In genomic region chr19:14496849-14497346, GRCh38 we compare ENCODE assay signal across 8 cellular contexts. TPM values are rescaled to one million over a fixed set of nuclear protein-coding genes. Genes with fewer than 3 reads are reported as not detected.
A peak's percentile ranks its signal among the peaks of the same experiment; 100 is the strongest.
DNase-seq lines count a peak whose midpoint lies in the region; ATAC-seq, FAIRE-seq and TF ChIP-seq lines count a peak whose summit lies in the region.

No MANE protein-coding gene starts in this region.

- peaks cover 19% of the 10 kb centered on the region for H3K4me1 ChIP-seq in CD8-positive, alpha-beta T cell (ENCODE audit: insufficient read depth, low read length)
- H3K4me1 ChIP-seq in PC-3 (ENCODE audit: insufficient read depth, low read length) (peaks cover 24% of the 10 kb centered on the region), endothelial cell of umbilical vein (ENCODE audit: control insufficient read depth, extremely low read depth, insufficient read depth, low read length) (peaks cover 23% of the 10 kb centered on the region), neural progenitor cell (peaks cover 10% of the 10 kb centered on the region)

- dilution Hi-C loops in endothelial cell of umbilical vein (cut with MboI; ENCODE audit: extremely low pct_ligation_motif_present, low sequenced_read_pairs): no loop called here

- H3K4me3 Mint-ChIP-seq in CD8-positive, alpha-beta T cell: peak overlapping the region; percentile 78
- peak overlapping the region; percentile 81 for H3K4me3 Mint-ChIP-seq in neural progenitor cell

- H2AFZ ChIP-seq in PC-3 (ENCODE audit: low read length) (peak overlapping the region; percentile 75), endothelial cell of umbilical vein (ENCODE audit: low read depth, low read length) (peak overlapping the region; percentile 61), neural progenitor cell (replicated peaks) (peak overlapping the region; percentile 43)

- no peaks in the 10 kb centered on the region for H3K9me3 Mint-ChIP-seq in CD8-positive, alpha-beta T cell
- H3K9me3 Mint-ChIP-seq in neural progenitor cell: no peaks in the 10 kb centered on the region

- BruUV-seq in PC-3 (replicated peaks; lab: Mats Ljungman, UMichigan): TSS peak; percentile 90
- no TSS peak for BruUV-seq in endothelial cell of umbilical vein (replicated peaks; lab: Mats Ljungman, UMichigan)

- H3K27ac Mint-ChIP-seq in CD8-positive, alpha-beta T cell: peak overlapping the region; percentile 55
- H3K27ac Mint-ChIP-seq in neural progenitor cell: peak overlapping the region; percentile 18

- no peaks in the 10 kb centered on the region for H3K9me3 ChIP-seq in CD8-positive, alpha-beta T cell (ENCODE audit: low read length)
- H3K9me3 ChIP-seq in PC-3 (ENCODE audit: low read length) (no peaks in the 10 kb centered on the region), endothelial cell of umbilical vein (replicated peaks; ENCODE audit: control insufficient read depth, insufficient read depth, low read length) (no peaks in the 10 kb centered on the region), neural progenitor cell (ENCODE audit: low read depth) (no peaks in the 10 kb centered on the region)

- no peaks in the 10 kb centered on the region for H3K36me3 ChIP-seq in CD8-positive, alpha-beta T cell (ENCODE audit: insufficient read depth, low read length)
- H3K36me3 ChIP-seq in PC-3 (ENCODE audit: low read depth, low read length) (peaks cover 8% of the 10 kb centered on the region; the same call in 1 of the 2 replicates), endothelial cell of umbilical vein (ENCODE audit: control insufficient read depth in 2 of 2, extremely low read depth in 1 of 2, insufficient read depth in 2 of 2, low read length in 2 of 2) (peaks cover 0 to 2% of the 10 kb centered on the region in 2 experiments), neural progenitor cell (no peaks in the 10 kb centered on the region)

- H3K4me2 ChIP-seq in PC-3 (ENCODE audit: low read length): peak overlapping the region; percentile 77
- peak overlapping the region; percentile 6 for H3K4me2 ChIP-seq in endothelial cell of umbilical vein (ENCODE audit: insufficient read depth, low read length)
- H3K4me2 ChIP-seq in neural progenitor cell: peak overlapping the region; percentile 45

- ATAC-seq in CD8-positive, alpha-beta T cell: no peak
- ATAC-seq in PC-3 (peak; percentile 20), HG03457 (IDR thresholded peaks at IDR 0.05; ENCODE audit: unreplicated experiment) (no peak), HG03571 (IDR thresholded peaks at IDR 0.05; ENCODE audit: unreplicated experiment) (no peak)

- no peak for DNase-seq in CD8-positive, alpha-beta T cell
- DNase-seq in PC-3: no peak
- DNase-seq in endothelial cell of umbilical vein (ENCODE audit: low read depth, low spot score): no peak
- no peak for DNase-seq in neural progenitor cell (ENCODE audit: low spot score)
- no peak for DNase-seq in activated CD4-positive, CD25-positive, alpha-beta regulatory T cell treated with anti-CD3 and anti-CD28 coated beads, Interleukin-2, amount 50 U/mL, for 72 hours
- no peak for DNase-seq in EL

- H3K36me3 Mint-ChIP-seq in CD8-positive, alpha-beta T cell: peaks cover 11% of the 10 kb centered on the region
- H3K36me3 Mint-ChIP-seq in neural progenitor cell: peaks cover 5% of the 10 kb centered on the region

- CTCF ChIA-PET in CD8-positive, alpha-beta T cell (lab: Charles Lee): interaction anchor here (0.8 to 3.1 kb wide), 6 partner anchors 9 to 190 kb away, joined by 3 to 19 read pairs (median 5); no protein-coding TSS in a partner anchor
- CTCF ChIA-PET in PC-3 (lab: Charles Lee) (interaction anchor here (0.5 to 2.2 kb wide), 3 partner anchors 9 to 665 kb away, joined by 3 to 15 read pairs (median 4); no protein-coding TSS in a partner anchor), endothelial cell of umbilical vein (lab: Charles Lee) (interaction anchor here (0.7 to 2.9 kb wide), 10 partner anchors 9 to 30 kb away, joined by 3 to 13 read pairs (median 4); partner anchors contain the start of gene PTGER1)

- H3F3A ChIP-seq in PC-3 (ENCODE audit: low read length, unreplicated experiment): peaks cover 5% of the 10 kb centered on the region
- peaks cover 13% of the 10 kb centered on the region for H3F3A ChIP-seq in neural progenitor cell (ENCODE audit: low read depth)

- no peak overlapping the region for H3K4me3 ChIP-seq in CD8-positive, alpha-beta T cell (ENCODE audit: low read depth, low read length)
- peak overlapping the region; percentile 56 for H3K4me3 ChIP-seq in PC-3 (ENCODE audit: low read length)
- no peak overlapping the region for H3K4me3 ChIP-seq in endothelial cell of umbilical vein (replicated peaks in 1 of 3; ENCODE audit: insufficient read depth in 1 of 3, low read depth in 1 of 3, low read length in 3 of 3)
- H3K4me3 ChIP-seq in neural progenitor cell: peak overlapping the region; percentile 28

- H3K9ac ChIP-seq in PC-3 (ENCODE audit: low read length): peak overlapping the region; percentile 66
- H3K9ac ChIP-seq in endothelial cell of umbilical vein (replicated peaks; ENCODE audit: extremely low read depth, insufficient read depth, low read length): no peak overlapping the region
- H3K9ac ChIP-seq in neural progenitor cell: no peak overlapping the region

- FAIRE-seq in endothelial cell of umbilical vein (lab: Jason Lieb, UNC): peak; percentile 58

- no peak for TF ChIP-seq POLR2A in endothelial cell of umbilical vein (IDR thresholded peaks at IDR 0.05; ENCODE audit: low read depth, low read length)

- peaks cover 24% of the 10 kb centered on the region for H3K4me1 Mint-ChIP-seq in CD8-positive, alpha-beta T cell (ENCODE audit: low read depth)
- H3K4me1 Mint-ChIP-seq in neural progenitor cell: peaks cover 24% of the 10 kb centered on the region

- no peak overlapping the region for H3K27ac ChIP-seq in CD8-positive, alpha-beta T cell (ENCODE audit: low read depth, low read length)
- peak overlapping the region; percentile 76 for H3K27ac ChIP-seq in PC-3 (ENCODE audit: low read length)
- H3K27ac ChIP-seq in endothelial cell of umbilical vein (ENCODE audit: insufficient read depth, low read depth, low read length): no peak overlapping the region
- no peak overlapping the region for H3K27ac ChIP-seq in neural progenitor cell

- H4K20me1 ChIP-seq in PC-3 (ENCODE audit: low read length) (peaks cover 18% of the 10 kb centered on the region), endothelial cell of umbilical vein (replicated peaks; ENCODE audit: control insufficient read depth, extremely low read depth, insufficient read depth, low read length) (no peaks in the 10 kb centered on the region), neural progenitor cell (ENCODE audit: low read depth) (peaks cover 33% of the 10 kb centered on the region)

- no peaks in the 10 kb centered on the region for H3K9me2 ChIP-seq in PC-3 (replicated peaks; ENCODE audit: low read length)

- TF ChIP-seq CTCF in CD8-positive, alpha-beta T cell (IDR thresholded peaks at IDR 0.05): no peak
- TF ChIP-seq CTCF in PC-3 (conservative IDR thresholded peaks at IDR 0.05; ENCODE audit: low read depth, low read length) (no peak), endothelial cell of umbilical vein (IDR thresholded peaks at IDR 0.05; ENCODE audit: extremely low read depth in 1 of 2, insufficient read depth in 1 of 2, low read depth in 1 of 2, low read length in 2 of 2) (no peak), neural progenitor cell (IDR thresholded peaks at IDR 0.05) (no peak)

- H3K27me3 Mint-ChIP-seq in CD8-positive, alpha-beta T cell (ENCODE audit: low read depth): no peaks in the 10 kb centered on the region
- H3K27me3 Mint-ChIP-seq in neural progenitor cell (ENCODE audit: insufficient read depth, low read depth): peaks cover 14% of the 10 kb centered on the region

- peaks cover 39% of the 10 kb centered on the region for H3K79me2 ChIP-seq in PC-3 (ENCODE audit: low read length)
- H3K79me2 ChIP-seq in endothelial cell of umbilical vein (ENCODE audit: control insufficient read depth, insufficient read depth, low read length): peaks cover 23% of the 10 kb centered on the region
- H3K79me2 ChIP-seq in neural progenitor cell (ENCODE audit: low read depth): peaks cover 35% of the 10 kb centered on the region

- POLR2A ChIA-PET in CD8-positive, alpha-beta T cell (lab: Charles Lee): interaction anchor here (1.0 to 3.6 kb wide), 5 partner anchors 10 to 115 kb away, joined by 4 to 26 read pairs (median 6); partner anchors contain the start of genes ADGRE5 and DNAJB1
- POLR2A ChIA-PET in PC-3 (lab: Charles Lee; ENCODE audit: unreplicated experiment) (interaction anchor here (0.5 to 1.8 kb wide), 9 partner anchors 9 to 360 kb away, joined by 3 to 16 read pairs (median 5); partner anchors contain the start of gene DNAJB1), endothelial cell of umbilical vein (lab: Charles Lee) (interaction anchor here (0.6 to 3.0 kb wide), 3 partner anchors 20 to 36 kb away, joined by 6 to 22 read pairs (median 8); partner anchors contain the start of gene DNAJB1)

- intact Hi-C loops in CD8-positive, alpha-beta T cell (cut with DNase I, micrococcal nuclease): loop anchor here (1.0 to 2.0 kb wide), 3 partner anchors 20 to 32 kb away; partner anchors contain the start of gene TECR (in 2 of the 2)
- intact Hi-C loops in PC-3 (cut with micrococcal nuclease): loop anchor here (1.0 to 2.0 kb wide), 3 partner anchors 9 to 32 kb away; partner anchors contain the start of genes PTGER1 and TECR
- intact Hi-C loops in endothelial cell of umbilical vein (cut with micrococcal nuclease): loop anchor here (1.0 kb wide), 1 partner anchor 20 kb away; no protein-coding TSS in a partner anchor

- H3K9me1 ChIP-seq in endothelial cell of umbilical vein (replicated peaks; ENCODE audit: control insufficient read depth, extremely low read depth, insufficient read depth, low read length): no peaks in the 10 kb centered on the region

- no peaks in the 10 kb centered on the region for H3K27me3 ChIP-seq in CD8-positive, alpha-beta T cell (ENCODE audit: insufficient read depth, low read length)
- H3K27me3 ChIP-seq in PC-3 (ENCODE audit: low read length) (no peaks in the 10 kb centered on the region), endothelial cell of umbilical vein (ENCODE audit: control insufficient read depth in 2 of 2, insufficient read depth in 2 of 2, low read length in 2 of 2) (no peaks in the 10 kb centered on the region), neural progenitor cell (no peaks in the 10 kb centered on the region)

RNA-seq across cellular contexts. Expression of gene GIPC1, which starts 1.0 kb away (rescaled TPM):
- total RNA-seq in CD8-positive, alpha-beta T cell: 10 to 100 TPM; 15.6 to 16.0 TPM
- total RNA-seq in PC-3 (2014; rRNA removed) (538 and 671 TPM in 2 replicates), endothelial cell of umbilical vein (102 and 108 TPM in 2 replicates), neural progenitor cell (ENCODE audit: low replicate concordance) (23.6 and 83.6 TPM in 2 replicates)
- polyA plus RNA-seq in endothelial cell of umbilical vein: 141 and 159 TPM in 2 replicates
- polyA plus RNA-seq in endothelial cell of umbilical vein (2011; cell fraction: cytosol; rRNA removed): 65.4 and 106 TPM in 2 replicates
- polyA plus RNA-seq in endothelial cell of umbilical vein (2011; cell fraction: nucleus; rRNA removed): 65.6 and 67.3 TPM in 2 replicates
- 76.4 and 123 TPM in 2 replicates for polyA plus RNA-seq in endothelial cell of umbilical vein (2012)
- 39.1 and 62.3 TPM in 2 replicates for polyA minus RNA-seq in endothelial cell of umbilical vein
- polyA minus RNA-seq in endothelial cell of umbilical vein (2011; cell fraction: cytosol; rRNA and poly(A)+ RNA removed): 84.5 TPM
- 16.2 and 32.9 TPM in 2 replicates for polyA minus RNA-seq in endothelial cell of umbilical vein (2011; cell fraction: nucleus; rRNA and poly(A)+ RNA removed)

RNA-seq across cellular contexts. Expression of gene DNAJB1, which starts 21.3 kb away (rescaled TPM):
- 100 to 1,000 TPM; 963 to 995 TPM for total RNA-seq in CD8-positive, alpha-beta T cell
- 167 and 178 TPM in 2 replicates for total RNA-seq in PC-3 (2014; rRNA removed)
- 55.8 and 58.6 TPM in 2 replicates for total RNA-seq in endothelial cell of umbilical vein
- 49.4 and 59.8 TPM in 2 replicates for polyA plus RNA-seq in endothelial cell of umbilical vein
- polyA plus RNA-seq in endothelial cell of umbilical vein (2011; cell fraction: cytosol; rRNA removed): 53.9 and 57.8 TPM in 2 replicates
- polyA plus RNA-seq in endothelial cell of umbilical vein (2011; cell fraction: nucleus; rRNA removed): 29.2 and 33.8 TPM in 2 replicates
- polyA plus RNA-seq in endothelial cell of umbilical vein (2012): 54.7 and 65.1 TPM in 2 replicates
- polyA minus RNA-seq in endothelial cell of umbilical vein: 44.9 and 48.7 TPM in 2 replicates
- 45.8 TPM for polyA minus RNA-seq in endothelial cell of umbilical vein (2011; cell fraction: cytosol; rRNA and poly(A)+ RNA removed)
- 14.2 and 15.0 TPM in 2 replicates for polyA minus RNA-seq in endothelial cell of umbilical vein (2011; cell fraction: nucleus; rRNA and poly(A)+ RNA removed)
- total RNA-seq in neural progenitor cell (ENCODE audit: low replicate concordance): 61.4 and 61.9 TPM in 2 replicates

RNA-seq across cellular contexts. Expression of gene PTGER1, which starts 21.7 kb away (rescaled TPM):
- under 1 TPM in 1 of 2 experiments, not detected in 1; 0.22 TPM for total RNA-seq in CD8-positive, alpha-beta T cell
- total RNA-seq in PC-3 (2014; rRNA removed) (2.2 and 2.4 TPM in 2 replicates), endothelial cell of umbilical vein (0.40 and 0.53 TPM in 2 replicates), neural progenitor cell (ENCODE audit: low replicate concordance) (not detected in 2 replicates)
- 0.21 and 0.48 TPM in 2 replicates for polyA plus RNA-seq in endothelial cell of umbilical vein
- 0.08 and 0.17 TPM in 2 replicates for polyA plus RNA-seq in endothelial cell of umbilical vein (2011; cell fraction: cytosol; rRNA removed)
- polyA plus RNA-seq in endothelial cell of umbilical vein (2011; cell fraction: nucleus; rRNA removed): 0.13 TPM in 1 of 2 replicates, not detected in the other
- 0.19 TPM in 1 of 2 replicates, not detected in the other for polyA plus RNA-seq in endothelial cell of umbilical vein (2012)
- polyA minus RNA-seq in endothelial cell of umbilical vein: not detected in 2 replicates
- polyA minus RNA-seq in endothelial cell of umbilical vein (2011; cell fraction: cytosol; rRNA and poly(A)+ RNA removed): not detected
- polyA minus RNA-seq in endothelial cell of umbilical vein (2011; cell fraction: nucleus; rRNA and poly(A)+ RNA removed): not detected in 2 replicates

RNA-seq across cellular contexts. Expression of gene TECR, which starts 32.5 kb away (rescaled TPM):
- 100 to 1,000 TPM; 300 to 325 TPM for total RNA-seq in CD8-positive, alpha-beta T cell
- total RNA-seq in PC-3 (2014; rRNA removed) (144 and 145 TPM in 2 replicates), endothelial cell of umbilical vein (109 and 110 TPM in 2 replicates), neural progenitor cell (ENCODE audit: low replicate concordance) (41.9 and 96.4 TPM in 2 replicates)
- polyA plus RNA-seq in endothelial cell of umbilical vein: 193 and 231 TPM in 2 replicates
- 84.4 and 92.2 TPM in 2 replicates for polyA plus RNA-seq in endothelial cell of umbilical vein (2011; cell fraction: cytosol; rRNA removed)
- polyA plus RNA-seq in endothelial cell of umbilical vein (2011; cell fraction: nucleus; rRNA removed): 86.2 and 88.0 TPM in 2 replicates
- 75.8 and 79.0 TPM in 2 replicates for polyA plus RNA-seq in endothelial cell of umbilical vein (2012)
- polyA minus RNA-seq in endothelial cell of umbilical vein: 99.0 and 116 TPM in 2 replicates
- 376 TPM for polyA minus RNA-seq in endothelial cell of umbilical vein (2011; cell fraction: cytosol; rRNA and poly(A)+ RNA removed)
- polyA minus RNA-seq in endothelial cell of umbilical vein (2011; cell fraction: nucleus; rRNA and poly(A)+ RNA removed): 30.6 and 38.0 TPM in 2 replicates

Comparison
In these comparisons a context has a peak if more than half of its experiments do, and no peak if none do; other contexts are left out.
1. H3K4me3 ChIP-seq: peak in PC-3 (single experiment) and neural progenitor cell (single experiment); none in CD8-positive, alpha-beta T cell (single experiment) and endothelial cell of umbilical vein (0 of 3).
2. H3K4me2 ChIP-seq: peak in every context shown above with its lines; median percentile 77 in PC-3; 45 in neural progenitor cell; 6 in endothelial cell of umbilical vein.
3. Peak in every context shown above with its lines, with median percentiles within 50 percentile points of each other: H2AFZ ChIP-seq.